In the genomic region with DNA sequence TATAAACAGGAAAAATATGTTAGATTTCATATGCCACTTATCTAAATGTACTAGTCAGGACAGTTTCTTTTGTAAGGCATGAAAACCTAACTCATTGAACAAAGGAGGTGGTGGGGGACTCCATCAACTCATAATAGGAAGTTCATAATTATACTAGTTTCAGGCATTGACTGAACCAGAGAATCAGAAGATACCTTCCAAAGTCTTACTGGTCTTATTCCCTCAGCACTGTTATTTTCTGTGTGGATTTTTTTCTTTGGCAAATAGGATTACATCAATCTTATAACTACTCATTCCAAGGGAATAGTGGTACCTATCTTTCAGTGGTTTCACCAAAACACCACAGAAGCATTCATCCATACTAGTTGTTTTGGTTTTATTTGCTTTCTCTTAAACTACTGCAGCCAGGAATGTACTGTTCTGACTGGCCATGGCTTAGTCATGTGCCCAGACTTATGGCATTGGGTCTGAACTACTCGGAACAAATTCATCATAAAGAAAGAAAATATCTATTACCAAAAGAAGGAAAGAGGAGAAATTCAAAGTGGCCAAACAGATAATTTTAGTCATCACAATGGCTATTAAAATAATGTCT, we compare ENCODE assay signal across 12 cellular contexts.
DNase-seq lines count a peak whose midpoint lies in the region; ATAC-seq and TF ChIP-seq lines count a peak whose summit lies in the region.
"Had no signal": no experiment of that assay in that cellular context is flagged by ENCODE, and none has a peak within 500 bp of the region (broad histone marks: within the 10 kb centered on the region; RNA-seq: fewer than 3 reads in every experiment).

No MANE protein-coding gene starts in this region.

- peak overlapping the region; percentile 52 for H3K4me2 ChIP-seq in OCI-LY3 (ENCODE audit: low read length)

- H3K4me1 ChIP-seq in OCI-LY3 (ENCODE audit: low read length): peaks cover 30% of the 10 kb centered on the region
- no peaks in the 10 kb centered on the region for H3K4me1 ChIP-seq in ovary (ENCODE audit: insufficient read depth)
- H3K4me1 ChIP-seq: adrenal gland, testis had no signal

- intact Hi-C loops in ovary (cut with DNase I): no loop called here

- H3K4me3 ChIP-seq in OCI-LY3 (ENCODE audit: low read length) (peak overlapping the region; percentile 12; the same call in 1 of the 2 replicates), ovary (no peak overlapping the region)
- H3K4me3 ChIP-seq: adrenal gland, testis had no signal

- 79 to 94% (median 90%) methylated on average over 1 of the region's 1 CpG for WGBS in ovary, 3 donors

- peak overlapping the region; percentile 17; the same call in 1 of the 2 replicates for H3K27ac ChIP-seq in OCI-LY3 (ENCODE audit: low read length)
- H3K27ac ChIP-seq in ovary: no peak overlapping the region
- H3K27ac ChIP-seq: adrenal gland, testis had no signal

- peak; percentile 48 for ATAC-seq in GM18861 (IDR thresholded peaks at IDR 0.05; ENCODE audit: unreplicated experiment)
- ATAC-seq in GM19397 (IDR thresholded peaks at IDR 0.05; ENCODE audit: unreplicated experiment): peak; percentile 40
- ATAC-seq in HG02798 (IDR thresholded peaks at IDR 0.05; ENCODE audit: poor library complexity, unreplicated experiment): peak; percentile 58
- ATAC-seq: CD8-positive, alpha-beta T cell had no signal

- no peak overlapping the region for H2AFZ ChIP-seq in OCI-LY3 (ENCODE audit: low read depth, low read length)

- no peaks in the 10 kb centered on the region for H3K79me2 ChIP-seq in OCI-LY3 (ENCODE audit: low read length)

- no peaks in the 10 kb centered on the region for H4K20me1 ChIP-seq in OCI-LY3 (ENCODE audit: insufficient read depth, low read length)

- DNase-seq in NCI-H226: no peak
- DNase-seq in ovary: no peak
- no peak for DNase-seq in activated CD8-positive, alpha-beta memory T cell treated with anti-CD3 and anti-CD28 coated beads, Interleukin-2, amount 50 U/mL, for 48 hours
- DNase-seq: adrenal gland; CD8-positive, alpha-beta T cell; dermis blood vessel endothelial cell; foreskin melanocyte; testis had no signal

- H3K9me3 ChIP-seq in OCI-LY3 (ENCODE audit: insufficient read depth, low read length): no peaks in the 10 kb centered on the region; the same call in 1 of the 2 replicates
- H3K9me3 ChIP-seq in ovary: no peaks in the 10 kb centered on the region
- H3K9me3 ChIP-seq: adrenal gland, testis had no signal

- H3K27me3 ChIP-seq in OCI-LY3 (ENCODE audit: low read depth, low read length) (no peaks in the 10 kb centered on the region), ovary (no peaks in the 10 kb centered on the region)
- H3K27me3 ChIP-seq: adrenal gland, testis had no signal

- H3K36me3 ChIP-seq in OCI-LY3 (replicated peaks; ENCODE audit: low read depth, low read length): no peaks in the 10 kb centered on the region
- H3K36me3 ChIP-seq in ovary: no peaks in the 10 kb centered on the region
- H3K36me3 ChIP-seq: adrenal gland had no signal

- no peak for TF ChIP-seq EP300 in ovary (IDR thresholded peaks at IDR 0.05)

- TF ChIP-seq POLR2A in ovary (IDR thresholded peaks at IDR 0.05): no peak

- TF ChIP-seq CTCF in OCI-LY3 (IDR thresholded peaks at IDR 0.05; ENCODE audit: low read depth, low read length) (no peak), ovary (IDR thresholded peaks at IDR 0.05) (no peak)

- no peak overlapping the region for H3K9ac ChIP-seq in OCI-LY3 (ENCODE audit: low read length)
